Comparison of ENCODE assay signal across 10 cellular contexts in the genomic region with DNA sequence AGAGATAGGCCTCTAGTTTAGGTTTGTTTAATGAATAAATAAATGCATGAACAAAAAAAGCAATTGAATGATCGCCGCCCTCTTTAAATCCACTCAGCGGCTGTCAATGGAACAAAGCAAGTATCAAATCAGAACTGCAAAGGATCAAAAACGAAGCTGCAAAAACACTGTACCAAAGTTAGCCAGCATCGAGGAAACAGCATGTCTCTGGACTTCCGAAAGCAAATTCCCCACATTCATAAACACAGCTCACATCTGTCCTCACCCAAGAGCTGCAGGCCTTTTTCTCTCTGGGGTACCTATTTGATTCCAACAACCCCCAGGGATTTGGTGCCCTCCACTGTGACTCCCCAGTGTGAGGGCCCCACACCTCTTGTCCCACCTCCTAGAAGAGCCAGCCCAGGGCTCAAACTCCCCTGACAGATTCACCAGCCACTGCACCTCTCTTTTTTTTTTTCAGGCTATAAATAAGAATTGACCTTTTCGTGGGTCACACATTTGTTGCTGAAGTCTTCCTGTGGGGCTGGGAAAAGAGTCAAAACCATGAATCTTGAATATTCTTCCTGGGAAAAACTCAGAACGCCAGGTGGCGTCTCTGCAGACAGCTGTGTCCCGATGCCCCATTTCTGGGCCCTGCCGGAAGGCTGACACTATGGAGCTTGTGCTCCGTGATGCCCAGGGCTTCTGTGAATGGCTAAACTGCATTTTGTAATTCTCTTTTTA. TPM values are rescaled to one million over a fixed set of nuclear protein-coding genes. Genes with fewer than 3 reads are reported as not detected.
DNase-seq lines count a peak whose midpoint lies in the region; ATAC-seq, FAIRE-seq and TF ChIP-seq lines count a peak whose summit lies in the region.
"Had no signal": no experiment of that assay in that cellular context is flagged by ENCODE, and none has a peak within 500 bp of the region (broad histone marks: within the 10 kb centered on the region; RNA-seq: fewer than 3 reads in every experiment).

No MANE protein-coding gene starts in this region.

- no peaks in the 10 kb centered on the region for H3K9me3 ChIP-seq in OCI-LY1 (ENCODE audit: low read length)
- H3K9me3 ChIP-seq in right lobe of liver: no peaks in the 10 kb centered on the region
- H3K9me3 ChIP-seq in vagina: no peaks in the 10 kb centered on the region

- no peaks in the 10 kb centered on the region for H3K79me2 ChIP-seq in OCI-LY1 (ENCODE audit: insufficient read depth, low read length)

- H2AFZ ChIP-seq in OCI-LY1 (ENCODE audit: low read length): no peak overlapping the region

- no peak overlapping the region for H3K9ac ChIP-seq in OCI-LY1 (ENCODE audit: low read length)

- peak; percentile 19; the same call in 1 of the 2 replicates for TF ChIP-seq CTCF in OCI-LY1 (IDR thresholded peaks at IDR 0.05; ENCODE audit: low read length)
- TF ChIP-seq CTCF in dorsolateral prefrontal cortex (IDR thresholded peaks at IDR 0.05 in 54 of 56, conservative IDR thresholded peaks at IDR 0.05 in 2 of 56; ENCODE audit: low read depth in 1 of 56, partially characterized antibody in 56 of 56): peak; percentile 39 to 78 (median 66)
- TF ChIP-seq CTCF in right lobe of liver (IDR thresholded peaks at IDR 0.05): peak in 3 of 4 donors; percentile 24 to 37 (median 25)
- TF ChIP-seq CTCF in vagina (IDR thresholded peaks at IDR 0.05): peak in 1 of 3 experiments; percentile 11

- FAIRE-seq in urothelium cell line (lab: Jason Lieb, UNC): no peak

- H3K9me2 ChIP-seq in OCI-LY1 (ENCODE audit: low read depth, low read length): no peaks in the 10 kb centered on the region

- TF ChIP-seq POLR2A in right lobe of liver (IDR thresholded peaks at IDR 0.05) (no peak), vagina (IDR thresholded peaks at IDR 0.05) (no peak)

- H3K27ac ChIP-seq in OCI-LY1 (ENCODE audit: low read depth, low read length, poor library complexity, severe bottlenecking) (no peak overlapping the region), dorsolateral prefrontal cortex (peak overlapping the region in 45 of 59 donors; percentile 3 to 85 (median 55)), right lobe of liver (no peak overlapping the region), vagina (no peak overlapping the region)
- H3K27ac ChIP-seq: epithelial cell of prostate had no signal

- intact Hi-C loops in dorsolateral prefrontal cortex (cut with DNase I): loop anchor here in 1 of 2 donors (2.0 kb wide), 1 partner anchor 50 kb away; no protein-coding TSS in a partner anchor
- intact Hi-C loops in right lobe of liver (cut with DNase I): no loop called here
- intact Hi-C loops in vagina (cut with DNase I): no loop called here

- no peak overlapping the region for H3K4me2 ChIP-seq in OCI-LY1 (ENCODE audit: low read length)

- 43% methylated on average over 10 of the region's 12 CpGs for WGBS in right lobe of liver (ENCODE audit: insufficient coverage, low coverage, low lambda C conversion rate, missing lambda C conversion rate)

- H3K27me3 ChIP-seq in OCI-LY1 (ENCODE audit: insufficient read depth, low read length) (no peaks in the 10 kb centered on the region), dorsolateral prefrontal cortex (no peaks in the 10 kb centered on the region), right lobe of liver (no peaks in the 10 kb centered on the region), vagina (no peaks in the 10 kb centered on the region)

- H3K4me1 ChIP-seq in OCI-LY1 (ENCODE audit: insufficient read depth, low read length, severe bottlenecking) (no peaks in the 10 kb centered on the region), right lobe of liver (no peaks in the 10 kb centered on the region), vagina (peaks cover 21% of the 10 kb centered on the region)

- H3F3A ChIP-seq in OCI-LY1 (ENCODE audit: insufficient read depth, low read length): no peaks in the 10 kb centered on the region

- DNase-seq in dorsolateral prefrontal cortex (peak in 9 of 10 donors; percentile 14 to 83 (median 68)), right lobe of liver (peak in 1 of 3 donors; percentile 37), superior temporal gyrus (ENCODE audit: extremely low spot score) (peak; percentile 78), urothelium cell line (ENCODE audit: low spot score) (no peak), vagina (ENCODE audit: extremely low spot score in 2 of 2) (no peak), cerebellar nuclear complex (lab: John Stamatoyannopoulos, UW) (no peak)
- DNase-seq: NCI-H69 had no signal

- no peak overlapping the region for H3K4me3 ChIP-seq in OCI-LY1 (ENCODE audit: low read depth, low read length, poor library complexity, severe bottlenecking)
- peak overlapping the region in 2 of 59 donors; percentile 8 to 16 for H3K4me3 ChIP-seq in dorsolateral prefrontal cortex
- no peak overlapping the region for H3K4me3 ChIP-seq in right lobe of liver
- H3K4me3 ChIP-seq in vagina: no peak overlapping the region

- ATAC-seq in right lobe of liver (peak; percentile 15 to 70 (median 45)), HG03460 (IDR thresholded peaks at IDR 0.05; ENCODE audit: unreplicated experiment) (no peak)

- no peaks in the 10 kb centered on the region for H4K20me1 ChIP-seq in OCI-LY1 (ENCODE audit: insufficient read depth, low read length)

- H3K36me3 ChIP-seq in OCI-LY1 (ENCODE audit: insufficient read depth, low read length) (no peaks in the 10 kb centered on the region), right lobe of liver (no peaks in the 10 kb centered on the region), vagina (no peaks in the 10 kb centered on the region)

RNA-seq across cellular contexts. Expression of gene HSPA12A, which starts 51.8 kb away (rescaled TPM):
- total RNA-seq in dorsolateral prefrontal cortex (100 to 1,000 TPM in 118 of 120 experiments, 10 to 100 TPM in 2; 81.7 to 241 (median 174) TPM), right lobe of liver (1 to 10 TPM; 2.3 to 4.2 (median 2.9) TPM), vagina (28.7 TPM)

Comparison
In these comparisons a context has a peak if more than half of its experiments do, and no peak if none do; other contexts are left out.
1. H3K27ac ChIP-seq: peak in dorsolateral prefrontal cortex (45 of 59); none in OCI-LY1 (single experiment), right lobe of liver (0 of 3) and vagina (single experiment).
2. DNase-seq: peak in dorsolateral prefrontal cortex (9 of 10) and superior temporal gyrus (single experiment); none in urothelium cell line (single experiment), vagina (0 of 2) and cerebellar nuclear complex (0 of 2).